25 cellular contexts compared by ENCODE assay signal in genomic region chr15:31477301-31477700, GRCh38.
"Had no signal": no experiment of that assay in that cellular context is flagged by ENCODE, and none has a peak within 500 bp of the region (broad histone marks: within the 10 kb centered on the region; RNA-seq: fewer than 3 reads in every experiment).

No MANE protein-coding gene starts in this region.

- ATAC-seq: natural killer cell treated with Interleukin-12 subunit alpha and Interleukin-12 subunit beta and Interleukin-15 and Interleukin-18, amount 100 ng/mL, for 72 hours; SK-N-SH treated with all-trans-retinoic acid at 6 μM for 48 hours had no signal

- H3K4me1 ChIP-seq: adrenal gland had no signal

- H3K4me3 Mint-ChIP-seq: mesothelial cell of epicardium; natural killer cell treated with Interleukin-12 subunit alpha and Interleukin-12 subunit beta and Interleukin-15 and Interleukin-18, amount 100 ng/mL, for 72 hours; T-helper 2 cell treated with Interferon-gamma antibody and Interleukin-4, amounts not matched to agents 5 μg/mL and 100 μg/mL, for 36 hours had no signal

- H3K9me3 ChIP-seq: adrenal gland, ascending aorta, esophagus muscularis mucosa, left ventricle myocardium inferior, sigmoid colon, upper lobe of left lung had no signal

- H3K36me3 ChIP-seq: adrenal gland, ascending aorta, brain microvascular endothelial cell, esophagus muscularis mucosa, left ventricle myocardium inferior, sigmoid colon, upper lobe of left lung had no signal

- H3K27me3 Mint-ChIP-seq: natural killer cell treated with Interleukin-12 subunit alpha and Interleukin-12 subunit beta and Interleukin-15 and Interleukin-18, amount 100 ng/mL, for 72 hours had no signal

- H3K36me3 Mint-ChIP-seq: mesothelial cell of epicardium; natural killer cell treated with Interleukin-12 subunit alpha and Interleukin-12 subunit beta and Interleukin-15 and Interleukin-18, amount 100 ng/mL, for 72 hours had no signal

- H3K27me3 ChIP-seq: dorsolateral prefrontal cortex had no signal

- DNase-seq: activated CD4-positive, alpha-beta T cell treated with anti-CD3 and anti-CD28 coated beads for 1 hour; activated CD4-positive, alpha-beta T cell treated with anti-CD3 and anti-CD28 coated beads, Interleukin-2, amount 50 U/mL, for 1 hour; activated naive CD4-positive, alpha-beta T cell treated with Interleukin-2 at 50 U/mL for 16 hours; activated T-cell treated with anti-CD3 and anti-CD28 coated beads for 4 hours; brain microvascular endothelial cell; caudate nucleus; glutamatergic neuron; left ventricle myocardium inferior; retina; stimulated activated CD4-positive, alpha-beta T cell treated with anti-CD3 and anti-CD28 coated beads, Interleukin-2, amount 100 ng/mL, for 48 hours; stimulated activated naive CD4-positive, alpha-beta T cell had no signal

- H3K27ac Mint-ChIP-seq: mesothelial cell of epicardium; progenitor cell of endocrine pancreas; T-helper 2 cell treated with Interferon-gamma antibody and Interleukin-4, amounts not matched to agents 5 μg/mL and 100 μg/mL, for 36 hours had no signal

- H3K27ac ChIP-seq: adrenal gland, ascending aorta, brain microvascular endothelial cell, esophagus muscularis mucosa, hepatocyte, left ventricle myocardium inferior, sigmoid colon, upper lobe of left lung, VCaP had no signal

- H3K9me3 Mint-ChIP-seq: natural killer cell treated with Interleukin-12 subunit alpha and Interleukin-12 subunit beta and Interleukin-15 and Interleukin-18, amount 100 ng/mL, for 72 hours; T-helper 2 cell treated with Interferon-gamma antibody and Interleukin-4, amounts not matched to agents 5 μg/mL and 100 μg/mL, for 36 hours had no signal

- H3K4me3 ChIP-seq: adrenal gland, ascending aorta, dorsolateral prefrontal cortex, esophagus muscularis mucosa, hepatocyte, left ventricle myocardium inferior, sigmoid colon, smooth muscle cell, upper lobe of left lung had no signal
